Comparison of ENCODE assay signal across 1 cellular context in genomic region chr4:73344106-73344505, GRCh38.
TF ChIP-seq lines count a peak whose summit lies in the region.

No MANE protein-coding gene starts in this region.

TF ChIP-seq in HepG2, 621 proteins besides CTCF, POLR2A, EP300 and RAD21:
- TF ChIP-seq, protein P1, sequence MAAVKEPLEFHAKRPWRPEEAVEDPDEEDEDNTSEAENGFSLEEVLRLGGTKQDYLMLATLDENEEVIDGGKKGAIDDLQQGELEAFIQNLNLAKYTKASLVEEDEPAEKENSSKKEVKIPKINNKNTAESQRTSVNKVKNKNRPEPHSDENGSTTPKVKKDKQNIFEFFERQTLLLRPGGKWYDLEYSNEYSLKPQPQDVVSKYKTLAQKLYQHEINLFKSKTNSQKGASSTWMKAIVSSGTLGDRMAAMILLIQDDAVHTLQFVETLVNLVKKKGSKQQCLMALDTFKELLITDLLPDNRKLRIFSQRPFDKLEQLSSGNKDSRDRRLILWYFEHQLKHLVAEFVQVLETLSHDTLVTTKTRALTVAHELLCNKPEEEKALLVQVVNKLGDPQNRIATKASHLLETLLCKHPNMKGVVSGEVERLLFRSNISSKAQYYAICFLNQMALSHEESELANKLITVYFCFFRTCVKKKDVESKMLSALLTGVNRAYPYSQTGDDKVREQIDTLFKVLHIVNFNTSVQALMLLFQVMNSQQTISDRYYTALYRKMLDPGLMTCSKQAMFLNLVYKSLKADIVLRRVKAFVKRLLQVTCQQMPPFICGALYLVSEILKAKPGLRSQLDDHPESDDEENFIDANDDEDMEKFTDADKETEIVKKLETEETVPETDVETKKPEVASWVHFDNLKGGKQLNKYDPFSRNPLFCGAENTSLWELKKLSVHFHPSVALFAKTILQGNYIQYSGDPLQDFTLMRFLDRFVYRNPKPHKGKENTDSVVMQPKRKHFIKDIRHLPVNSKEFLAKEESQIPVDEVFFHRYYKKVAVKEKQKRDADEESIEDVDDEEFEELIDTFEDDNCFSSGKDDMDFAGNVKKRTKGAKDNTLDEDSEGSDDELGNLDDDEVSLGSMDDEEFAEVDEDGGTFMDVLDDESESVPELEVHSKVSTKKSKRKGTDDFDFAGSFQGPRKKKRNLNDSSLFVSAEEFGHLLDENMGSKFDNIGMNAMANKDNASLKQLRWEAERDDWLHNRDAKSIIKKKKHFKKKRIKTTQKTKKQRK (IDR thresholded peaks at IDR 0.05; ENCODE audit: low read length) = no peak
- TF ChIP-seq AGO2 (optimal IDR thresholded peaks at IDR 0.05; ENCODE audit: low read depth, low read length) = peak; percentile 74
- 0 out of 2 replicates have a peak, but pooled peaks have one; percentile 13 for TF ChIP-seq ELF3 (CRISPR knock-in tag; IDR thresholded peaks at IDR 0.05)
- no peak for TF ChIP-seq JUND (CRISPR knock-in tag; IDR thresholded peaks at IDR 0.05)
- TF ChIP-seq ZBTB37 (CRISPR knock-in tag; IDR thresholded peaks at IDR 0.05) = no peak
- TF ChIP-seq, protein P2, sequence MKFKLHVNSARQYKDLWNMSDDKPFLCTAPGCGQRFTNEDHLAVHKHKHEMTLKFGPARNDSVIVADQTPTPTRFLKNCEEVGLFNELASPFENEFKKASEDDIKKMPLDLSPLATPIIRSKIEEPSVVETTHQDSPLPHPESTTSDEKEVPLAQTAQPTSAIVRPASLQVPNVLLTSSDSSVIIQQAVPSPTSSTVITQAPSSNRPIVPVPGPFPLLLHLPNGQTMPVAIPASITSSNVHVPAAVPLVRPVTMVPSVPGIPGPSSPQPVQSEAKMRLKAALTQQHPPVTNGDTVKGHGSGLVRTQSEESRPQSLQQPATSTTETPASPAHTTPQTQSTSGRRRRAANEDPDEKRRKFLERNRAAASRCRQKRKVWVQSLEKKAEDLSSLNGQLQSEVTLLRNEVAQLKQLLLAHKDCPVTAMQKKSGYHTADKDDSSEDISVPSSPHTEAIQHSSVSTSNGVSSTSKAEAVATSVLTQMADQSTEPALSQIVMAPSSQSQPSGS (CRISPR knock-in tag; IDR thresholded peaks at IDR 0.05) = no peak
- TF ChIP-seq STAG1 (CRISPR knock-in tag; IDR thresholded peaks at IDR 0.05) = no peak
- TF ChIP-seq HDAC2 (CRISPR knock-in tag; IDR thresholded peaks at IDR 0.05) = 0 out of 2 replicates have a peak, but pooled peaks have one; percentile 2
- 0 out of 2 replicates have a peak, but pooled peaks have one; percentile 41 for TF ChIP-seq MED1 (CRISPR knock-in tag; IDR thresholded peaks at IDR 0.05)
- TF ChIP-seq RBFOX2 (IDR thresholded peaks at IDR 0.05; ENCODE audit: low read depth, low read length) = peak; percentile 73
- 0 out of 2 replicates have a peak, but pooled peaks have one; percentile 74 for TF ChIP-seq PAF1 (CRISPR knock-in tag; IDR thresholded peaks at IDR 0.05)
- TF ChIP-seq, protein P3, sequence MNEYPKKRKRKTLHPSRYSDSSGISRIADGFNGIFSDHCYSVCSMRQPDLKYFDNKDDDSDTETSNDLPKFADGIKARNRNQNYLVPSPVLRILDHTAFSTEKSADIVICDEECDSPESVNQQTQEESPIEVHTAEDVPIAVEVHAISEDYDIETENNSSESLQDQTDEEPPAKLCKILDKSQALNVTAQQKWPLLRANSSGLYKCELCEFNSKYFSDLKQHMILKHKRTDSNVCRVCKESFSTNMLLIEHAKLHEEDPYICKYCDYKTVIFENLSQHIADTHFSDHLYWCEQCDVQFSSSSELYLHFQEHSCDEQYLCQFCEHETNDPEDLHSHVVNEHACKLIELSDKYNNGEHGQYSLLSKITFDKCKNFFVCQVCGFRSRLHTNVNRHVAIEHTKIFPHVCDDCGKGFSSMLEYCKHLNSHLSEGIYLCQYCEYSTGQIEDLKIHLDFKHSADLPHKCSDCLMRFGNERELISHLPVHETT (CRISPR knock-in tag; conservative IDR thresholded peaks at IDR 0.05) = no peak
- no peak for TF ChIP-seq U2AF1 (optimal IDR thresholded peaks at IDR 0.05; ENCODE audit: low read depth, low read length)
